In the genomic region with DNA sequence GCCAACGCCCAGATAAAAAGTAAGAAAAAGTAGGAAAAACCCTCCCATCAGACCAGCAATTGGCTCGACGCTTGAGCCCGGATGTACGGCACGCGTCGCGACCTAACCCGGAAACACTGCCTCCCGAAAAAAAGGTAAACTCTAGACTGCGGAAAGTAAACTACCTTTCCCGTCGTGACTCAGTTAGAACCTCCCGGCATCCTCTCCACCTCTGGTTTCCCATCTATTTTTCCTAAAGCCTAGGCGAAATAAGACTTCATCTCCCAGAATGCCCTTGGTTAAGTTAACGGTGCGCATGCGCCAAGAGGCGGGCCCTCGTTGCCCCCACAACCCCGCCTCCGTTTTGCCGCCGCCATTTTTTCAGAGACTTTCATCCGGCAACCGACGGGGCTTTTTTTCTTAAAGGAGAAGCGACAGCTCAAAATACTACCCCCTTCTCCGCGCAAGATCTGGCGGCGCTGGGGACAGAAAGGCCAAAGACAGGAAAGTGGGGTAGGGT, we compare ENCODE assay signal across 8 cellular contexts. TPM values are rescaled to one million over a fixed set of nuclear protein-coding genes. Genes with fewer than 3 reads are reported as not detected.
DNase-seq lines count a peak whose midpoint lies in the region; ATAC-seq and TF ChIP-seq lines count a peak whose summit lies in the region.

No MANE protein-coding gene starts in this region.

- H3K4me1 ChIP-seq in BLaER1 = peaks cover 67% of the 10 kb centered on the region

- H3K4me3 Mint-ChIP-seq in WTC11 = peak overlapping the region; percentile 96

- CTCF ChIA-PET in WTC11 (lab: Charles Lee) = interaction anchor here (0.7 to 3.9 kb wide), 7 partner anchors 10 to 580 kb away, joined by 3 to 37 read pairs (median 7); no protein-coding TSS in a partner anchor

- peak; percentile 35 for ATAC-seq in HG02571 (IDR thresholded peaks at IDR 0.05; ENCODE audit: unreplicated experiment)
- ATAC-seq in WTC11 = peak; percentile 78

- no peaks in the 10 kb centered on the region for H3K27me3 Mint-ChIP-seq in WTC11 (ENCODE audit: low read depth)

- TF ChIP-seq CTCF in WTC11 (IDR thresholded peaks at IDR 0.05) = no peak

- POLR2A ChIA-PET in WTC11 (lab: Charles Lee) = interaction anchor here (0.6 kb wide), 2 partner anchors 328 to 1120 kb away, joined by 3 read pairs; no protein-coding TSS in a partner anchor

- H3K4me1 Mint-ChIP-seq in WTC11 = peaks cover 37% of the 10 kb centered on the region

- peak overlapping the region; percentile 100 for H3K9ac ChIP-seq in BLaER1

- H3K9me3 Mint-ChIP-seq in WTC11 = no peaks in the 10 kb centered on the region

- H3K27ac ChIP-seq in BLaER1 (peak overlapping the region; percentile 100), caudate nucleus (ENCODE audit: low read depth, low read length) (peak overlapping the region; percentile 99), skin epidermis (peak overlapping the region; percentile 96 to 100 (median 100))

- H4K20me1 ChIP-seq in BLaER1 = peaks cover 35% of the 10 kb centered on the region

- no peaks in the 10 kb centered on the region for H3K9me3 ChIP-seq in BLaER1

- H3K27ac Mint-ChIP-seq in WTC11 = peak overlapping the region; percentile 100

- peaks cover 2% of the 10 kb centered on the region; the same call in 1 of the 2 replicates for H3K36me3 Mint-ChIP-seq in WTC11

- DNase-seq in NCI-H2227 treated with DMSO at 0.1 percent for 48 hours (lab: John Stamatoyannopoulos, UW) (peak; percentile 99), WTC11 (ENCODE audit: low spot score) (peak; percentile 92), caudate nucleus (lab: John Stamatoyannopoulos, UW) (peak; percentile 50 to 99 (median 92)), iPS-NIHi11 (ENCODE audit: low spot score) (peak; percentile 71), GM19240 (ENCODE audit: insufficient read length, low spot score) (no peak)

- H3K27me3 ChIP-seq in BLaER1 = no peaks in the 10 kb centered on the region

- 0 out of 2 replicates have a peak, but pooled peaks cover 6% of the 10 kb centered on the region for H3K36me3 ChIP-seq in BLaER1

- H3K4me3 ChIP-seq in BLaER1 = peak overlapping the region; percentile 98
- H3K4me3 ChIP-seq in skin epidermis = peak overlapping the region; percentile 93 to 100 (median 99)

- peak overlapping the region; percentile 92 for H3K4me2 ChIP-seq in BLaER1

TF ChIP-seq in WTC11, 78 proteins besides CTCF, POLR2A, EP300 and RAD21:
- TF ChIP-seq, protein P1, sequence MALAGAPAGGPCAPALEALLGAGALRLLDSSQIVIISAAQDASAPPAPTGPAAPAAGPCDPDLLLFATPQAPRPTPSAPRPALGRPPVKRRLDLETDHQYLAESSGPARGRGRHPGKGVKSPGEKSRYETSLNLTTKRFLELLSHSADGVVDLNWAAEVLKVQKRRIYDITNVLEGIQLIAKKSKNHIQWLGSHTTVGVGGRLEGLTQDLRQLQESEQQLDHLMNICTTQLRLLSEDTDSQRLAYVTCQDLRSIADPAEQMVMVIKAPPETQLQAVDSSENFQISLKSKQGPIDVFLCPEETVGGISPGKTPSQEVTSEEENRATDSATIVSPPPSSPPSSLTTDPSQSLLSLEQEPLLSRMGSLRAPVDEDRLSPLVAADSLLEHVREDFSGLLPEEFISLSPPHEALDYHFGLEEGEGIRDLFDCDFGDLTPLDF (CRISPR knock-in tag; IDR thresholded peaks at IDR 0.05) = no peak
- TF ChIP-seq NR2C2 (CRISPR knock-in tag; IDR thresholded peaks at IDR 0.05) = peak; percentile 90
- TF ChIP-seq CREM (CRISPR knock-in tag; IDR thresholded peaks at IDR 0.05) = 0 out of 2 replicates have a peak, but pooled peaks have one; percentile 16
- TF ChIP-seq, protein P2, sequence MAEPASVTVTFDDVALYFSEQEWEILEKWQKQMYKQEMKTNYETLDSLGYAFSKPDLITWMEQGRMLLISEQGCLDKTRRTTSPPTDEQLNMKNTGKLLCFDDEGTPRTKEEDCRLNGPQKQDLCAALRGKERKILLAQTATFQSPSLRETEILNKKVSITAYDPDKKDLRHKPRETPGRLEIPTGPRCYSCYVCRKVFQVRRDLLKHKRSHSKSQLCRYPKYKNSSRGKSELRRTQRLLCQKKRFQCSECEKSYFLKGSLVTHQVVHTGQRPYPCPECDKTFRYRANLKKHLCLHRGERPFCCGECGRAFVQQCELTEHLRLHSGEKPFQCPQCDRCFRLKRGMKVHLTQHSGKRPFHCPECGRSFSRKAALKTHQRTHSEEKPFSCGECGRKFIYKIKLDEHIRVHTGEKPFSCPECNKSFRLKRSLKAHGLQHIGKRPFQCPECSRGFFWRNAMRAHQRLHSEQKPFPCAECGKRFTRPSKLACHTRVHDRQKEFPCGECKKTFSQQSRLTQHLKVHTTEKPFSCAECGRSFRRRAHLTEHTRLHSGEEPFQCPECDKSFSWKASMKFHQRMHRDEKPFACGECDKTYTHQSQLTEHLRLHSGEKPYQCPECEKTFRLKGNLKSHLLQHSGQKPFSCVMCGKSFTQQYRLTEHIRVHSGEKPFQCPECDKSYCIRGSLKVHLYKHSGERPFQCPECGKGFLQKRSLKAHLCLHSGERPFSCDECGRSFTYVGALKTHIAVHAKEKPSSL (CRISPR knock-in tag; conservative IDR thresholded peaks at IDR 0.05) = peak; percentile 49; the same call in 1 of the 2 replicates
- TF ChIP-seq, protein P3, sequence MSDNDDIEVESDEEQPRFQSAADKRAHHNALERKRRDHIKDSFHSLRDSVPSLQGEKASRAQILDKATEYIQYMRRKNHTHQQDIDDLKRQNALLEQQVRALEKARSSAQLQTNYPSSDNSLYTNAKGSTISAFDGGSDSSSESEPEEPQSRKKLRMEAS (CRISPR knock-in tag; IDR thresholded peaks at IDR 0.05) = peak; percentile 36; the same call in 1 of the 2 replicates
- peak; percentile 59 for TF ChIP-seq SP1 (CRISPR knock-in tag; conservative IDR thresholded peaks at IDR 0.05)
- TF ChIP-seq, protein P4, sequence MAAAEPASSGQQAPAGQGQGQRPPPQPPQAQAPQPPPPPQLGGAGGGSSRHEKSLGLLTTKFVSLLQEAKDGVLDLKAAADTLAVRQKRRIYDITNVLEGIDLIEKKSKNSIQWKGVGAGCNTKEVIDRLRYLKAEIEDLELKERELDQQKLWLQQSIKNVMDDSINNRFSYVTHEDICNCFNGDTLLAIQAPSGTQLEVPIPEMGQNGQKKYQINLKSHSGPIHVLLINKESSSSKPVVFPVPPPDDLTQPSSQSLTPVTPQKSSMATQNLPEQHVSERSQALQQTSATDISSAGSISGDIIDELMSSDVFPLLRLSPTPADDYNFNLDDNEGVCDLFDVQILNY (CRISPR knock-in tag; IDR thresholded peaks at IDR 0.05) = no peak
- peak; percentile 93 for TF ChIP-seq FOXK1 (CRISPR knock-in tag; IDR thresholded peaks at IDR 0.05)

RNA-seq across cellular contexts. Expression of a gene that starts 0.7 kb away (rescaled TPM):
- 27.0 to 29.0 TPM (median 28.1 TPM) in 3 replicates for total RNA-seq in WTC11 (2021)

RNA-seq across cellular contexts. Expression of a gene that starts 2.5 kb away (rescaled TPM):
- total RNA-seq in WTC11 (2021) = 2.1 to 2.7 TPM (median 2.6 TPM) in 3 replicates

RNA-seq across cellular contexts. Expression of a gene that starts 44.3 kb away (rescaled TPM):
- 0.55 to 1.6 TPM (median 0.82 TPM) in 3 replicates for total RNA-seq in WTC11 (2021)
